Comparison of ENCODE assay signal across 9 cellular contexts in genomic region chr17:8125196-8125946, GRCh38. TPM values are rescaled to one million over a fixed set of nuclear protein-coding genes. Genes with fewer than 3 reads are reported as not detected.
DNase-seq lines count a peak whose midpoint lies in the region; ATAC-seq and TF ChIP-seq lines count a peak whose summit lies in the region.
"Had no signal": no experiment of that assay in that cellular context is flagged by ENCODE, and none has a peak within 500 bp of the region (broad histone marks: within the 10 kb centered on the region; RNA-seq: fewer than 3 reads in every experiment).

No MANE protein-coding gene starts in this region.

- H3K4me3 Mint-ChIP-seq in activated naive CD8-positive, alpha-beta T cell treated with anti-CD3 and anti-CD28 coated beads for 36 hours: peak overlapping the region; percentile 85
- peak overlapping the region; percentile 91 for H3K4me3 Mint-ChIP-seq in type B pancreatic cell

- H3K4me3 ChIP-seq in heart left ventricle: peak overlapping the region; percentile 62 to 79 (median 70)

- 2 to 7% (median 2%) methylated on average over 35 to 40 of the region's 40 CpGs for WGBS in heart left ventricle, 4 donors

- in situ Hi-C loops in KBM-7 (cut with MboI; ENCODE audit: low pct_unique_long_range_greater_than_20kb, low sequenced_read_pairs): no loop called here

- intact Hi-C loops in heart left ventricle (cut with DNase I): loop anchor here in 3 of 10 donors (10.0 kb wide), 2 partner anchors 99 to 169 kb away; partner anchors contain the start of gene SLC25A35 (in 2 of the 3)

- ATAC-seq in heart left ventricle (peak; percentile 13 to 56 (median 24)), GM18909 (IDR thresholded peaks at IDR 0.05; ENCODE audit: poor library complexity, unreplicated experiment) (no peak)

- TF ChIP-seq POLR2A in heart left ventricle (IDR thresholded peaks at IDR 0.05): no peak

- H3K27ac ChIP-seq in heart left ventricle: peak overlapping the region in 10 of 12 donors; percentile 45 to 82 (median 70)

- H3K4me1 ChIP-seq in heart left ventricle: peaks cover 7 to 72% (median 56%) of the 10 kb centered on the region in 12 donors

- H3K9me3 Mint-ChIP-seq in activated naive CD8-positive, alpha-beta T cell treated with anti-CD3 and anti-CD28 coated beads for 36 hours: peaks cover 5% of the 10 kb centered on the region
- no peaks in the 10 kb centered on the region for H3K9me3 Mint-ChIP-seq in type B pancreatic cell

- peaks cover 52% of the 10 kb centered on the region for H3K27me3 Mint-ChIP-seq in activated naive CD8-positive, alpha-beta T cell treated with anti-CD3 and anti-CD28 coated beads for 36 hours
- H3K27me3 Mint-ChIP-seq in type B pancreatic cell: peaks cover 76% of the 10 kb centered on the region

- TF ChIP-seq CTCF in heart left ventricle (IDR thresholded peaks at IDR 0.05) (no peak), type B pancreatic cell (conservative IDR thresholded peaks at IDR 0.05) (no peak)

- H3K27me3 ChIP-seq in heart left ventricle: peaks cover 0 to 70% (median 0%) of the 10 kb centered on the region in 9 donors

- DNase-seq in DMS79 (lab: John Stamatoyannopoulos, UW) (peak; percentile 51), KBM-7 (peak; percentile 89), SW480 (ENCODE audit: low spot score) (peak; percentile 82), heart left ventricle (peak in 4 of 5 donors; percentile 68 to 79 (median 76)), pons (ENCODE audit: low spot score) (peak; percentile 73), type B pancreatic cell (ENCODE audit: extremely low spot score, unreplicated experiment) (peak; percentile 93)
- DNase-seq in activated naive CD8-positive, alpha-beta T cell treated with anti-CD3 and anti-CD28 coated beads for 36 hours: peak; percentile 86

- H3K36me3 ChIP-seq in heart left ventricle: no peaks in the 10 kb centered on the region

- peak overlapping the region; percentile 95 for H3K27ac Mint-ChIP-seq in activated naive CD8-positive, alpha-beta T cell treated with anti-CD3 and anti-CD28 coated beads for 36 hours
- peak overlapping the region; percentile 96 for H3K27ac Mint-ChIP-seq in type B pancreatic cell

- peaks cover 8% of the 10 kb centered on the region for H3K36me3 Mint-ChIP-seq in activated naive CD8-positive, alpha-beta T cell treated with anti-CD3 and anti-CD28 coated beads for 36 hours
- H3K36me3 Mint-ChIP-seq in type B pancreatic cell: peaks cover 5% of the 10 kb centered on the region

- peaks cover 48% of the 10 kb centered on the region for H3K4me1 Mint-ChIP-seq in activated naive CD8-positive, alpha-beta T cell treated with anti-CD3 and anti-CD28 coated beads for 36 hours
- peaks cover 38% of the 10 kb centered on the region for H3K4me1 Mint-ChIP-seq in type B pancreatic cell (ENCODE audit: unreplicated experiment)

- no peaks in the 10 kb centered on the region for H3K9me3 ChIP-seq in heart left ventricle

RNA-seq across cellular contexts. Expression of gene HES7, which starts 1.5 kb away (rescaled TPM):
- 1 to 10 TPM; 1.9 to 2.0 TPM for total RNA-seq in activated naive CD8-positive, alpha-beta T cell treated with anti-CD3 and anti-CD28 coated beads for 36 hours
- total RNA-seq in heart left ventricle (under 1 TPM in 4 of 9 donors, not detected in 5; 0.17 to 0.76 (median 0.44) TPM), type B pancreatic cell (ENCODE audit: low replicate concordance) (0.46 TPM in 1 of 2 replicates, not detected in the other)
- polyA plus RNA-seq in heart left ventricle: under 1 TPM; 0.23 to 0.40 TPM
- total RNA-seq: glomerular endothelial cell had no signal

RNA-seq across cellular contexts. Expression of gene ALOXE3, which starts 7.1 kb away (rescaled TPM):
- total RNA-seq in activated naive CD8-positive, alpha-beta T cell treated with anti-CD3 and anti-CD28 coated beads for 36 hours: under 1 TPM in 1 of 2 experiments, not detected in 1; 0.10 TPM
- total RNA-seq in heart left ventricle (not detected), type B pancreatic cell (ENCODE audit: low replicate concordance) (0.14 TPM in 1 of 2 replicates, not detected in the other)
- polyA plus RNA-seq in heart left ventricle: under 1 TPM in 1 of 2 donors, not detected in 1; 0.12 TPM
- total RNA-seq: glomerular endothelial cell had no signal

RNA-seq across cellular contexts. Expression of gene PER1, which starts 26.8 kb away (rescaled TPM):
- 10 to 100 TPM; 55.7 to 56.1 TPM for total RNA-seq in activated naive CD8-positive, alpha-beta T cell treated with anti-CD3 and anti-CD28 coated beads for 36 hours
- total RNA-seq in heart left ventricle (100 to 1,000 TPM in 3 of 9 donors, 10 to 100 TPM in 6; 40.2 to 132 (median 86.3) TPM), type B pancreatic cell (ENCODE audit: low replicate concordance) (31.0 and 33.2 TPM in 2 replicates)
- polyA plus RNA-seq in heart left ventricle: 100 to 1,000 TPM in 1 of 2 donors, 10 to 100 TPM in 1; 96.2 to 164 TPM

RNA-seq across cellular contexts. Expression of gene VAMP2, which starts 37.4 kb away (rescaled TPM):
- total RNA-seq in activated naive CD8-positive, alpha-beta T cell treated with anti-CD3 and anti-CD28 coated beads for 36 hours: 10 to 100 TPM; 27.7 to 28.4 TPM
- total RNA-seq in heart left ventricle (10 to 100 TPM; 21.5 to 67.2 (median 51.1) TPM), type B pancreatic cell (ENCODE audit: low replicate concordance) (44.7 and 46.3 TPM in 2 replicates)
- polyA plus RNA-seq in heart left ventricle: 10 to 100 TPM; 49.0 to 50.6 TPM

RNA-seq across cellular contexts. Expression of gene ALOX12B, which starts 37.9 kb away (rescaled TPM):
- 1 to 10 TPM; 3.7 to 4.1 TPM for total RNA-seq in activated naive CD8-positive, alpha-beta T cell treated with anti-CD3 and anti-CD28 coated beads for 36 hours
- total RNA-seq in heart left ventricle (not detected), type B pancreatic cell (ENCODE audit: low replicate concordance) (not detected in 2 replicates)
- not detected for polyA plus RNA-seq in heart left ventricle
- total RNA-seq: glomerular endothelial cell had no signal
